ENCODE assay signal across 15 cellular contexts in genomic region chr17:74190807-74191206, GRCh38. TPM values are rescaled to one million over a fixed set of nuclear protein-coding genes. Genes with fewer than 3 reads are reported as not detected.
DNase-seq lines count a peak whose midpoint lies in the region; ATAC-seq and TF ChIP-seq lines count a peak whose summit lies in the region.
"Had no signal": no experiment of that assay in that cellular context is flagged by ENCODE, and none has a peak within 500 bp of the region (broad histone marks: within the 10 kb centered on the region; RNA-seq: fewer than 3 reads in every experiment).

No MANE protein-coding gene starts in this region.

- no peak overlapping the region for H2AFZ ChIP-seq in SK-N-SH (ENCODE audit: low read depth)

- TF ChIP-seq RAD21 in SK-N-SH (IDR thresholded peaks at IDR 0.05; ENCODE audit: low read length), result no peak

- H3K27me3 ChIP-seq in SK-N-SH (ENCODE audit: insufficient read depth), result peaks cover 18% of the 10 kb centered on the region

- TF ChIP-seq EP300 in SK-N-SH (IDR thresholded peaks at IDR 0.05; ENCODE audit: borderline replicate concordance in 1 of 2, low read depth in 1 of 2, low read length in 1 of 2), result no peak

- DNase-seq in HCEC 1CT (peak; percentile 15), SK-N-SH (no peak), fibroblast of villous mesenchyme (ENCODE audit: low read depth) (peak; percentile 34), posterior vena cava (ENCODE audit: low spot score) (peak; percentile 55), HFFc6 (no peak)
- no peak for DNase-seq in activated CD4-positive, alpha-beta T cell treated with anti-CD3 and anti-CD28 coated beads for 4 hours
- DNase-seq: activated CD8-positive, alpha-beta memory T cell treated with anti-CD3 and anti-CD28 coated beads, Interleukin-2, amount 10 ng/mL, durations not matched to agents 7 days and 5 days; activated naive CD4-positive, alpha-beta T cell treated with Interleukin-2 at 50 U/mL for 16 hours; effector memory CD4-positive, alpha-beta T cell; heart left ventricle; WERI-Rb-1 had no signal

- H3K27me3 Mint-ChIP-seq in HFFc6 (ENCODE audit: insufficient read depth), result peaks cover 22% of the 10 kb centered on the region

- WGBS in SK-N-SH (ENCODE audit: low lambda C conversion rate), result 27% methylated on average over 5 of the region's 5 CpGs

- H3K27ac ChIP-seq in SK-N-SH (ENCODE audit: low read depth in 2 of 2, low read length in 1 of 2), result no peak overlapping the region
- H3K27ac ChIP-seq: brain microvascular endothelial cell, heart left ventricle, WERI-Rb-1 had no signal

- POLR2A ChIA-PET in SK-N-SH (lab: Yijun Ruan, JAX), result no interaction called here

- intact Hi-C loops in posterior vena cava (cut with DNase I), result no loop called here

- ATAC-seq in HG03135 (IDR thresholded peaks at IDR 0.05; ENCODE audit: unreplicated experiment), result no peak

- no peak overlapping the region for H3K4me3 Mint-ChIP-seq in HFFc6
- H3K4me3 Mint-ChIP-seq: activated CD8-positive, alpha-beta memory T cell treated with anti-CD3 and anti-CD28 coated beads, Interleukin-2, amount 10 ng/mL, durations not matched to agents 7 days and 5 days; CD4-positive, alpha-beta memory T cell had no signal

- H3F3A ChIP-seq in SK-N-SH (replicated peaks; ENCODE audit: insufficient read depth), result no peaks in the 10 kb centered on the region

- no peaks in the 10 kb centered on the region for H3K36me3 Mint-ChIP-seq in HFFc6 (ENCODE audit: low read depth)
- H3K36me3 Mint-ChIP-seq: activated CD8-positive, alpha-beta memory T cell treated with anti-CD3 and anti-CD28 coated beads, Interleukin-2, amount 10 ng/mL, durations not matched to agents 7 days and 5 days; CD4-positive, alpha-beta memory T cell had no signal

- H4K20me1 ChIP-seq in SK-N-SH (ENCODE audit: insufficient read depth), result no peaks in the 10 kb centered on the region

- CTCF ChIA-PET in SK-N-SH (lab: Yijun Ruan, JAX), result interaction anchor here (0.9 to 18.5 kb wide), 7 partner anchors 9 to 762 kb away, joined by 3 to 284 read pairs (median 4); partner anchors contain the start of gene RPL38

- no peaks in the 10 kb centered on the region for H3K36me3 ChIP-seq in SK-N-SH (replicated peaks in 1 of 2; ENCODE audit: control insufficient read depth in 1 of 2, insufficient read depth in 2 of 2, low read length in 1 of 2)
- H3K36me3 ChIP-seq: brain microvascular endothelial cell, heart left ventricle, WERI-Rb-1 had no signal

- no peaks in the 10 kb centered on the region for H3K9me3 ChIP-seq in SK-N-SH
- H3K9me3 ChIP-seq: heart left ventricle had no signal

- H3K9me3 Mint-ChIP-seq in HFFc6, result 0 out of 2 replicates have a peak, but pooled peaks cover 3% of the 10 kb centered on the region

- H3K9me2 ChIP-seq in SK-N-SH, result no peaks in the 10 kb centered on the region

- H3K9ac ChIP-seq in SK-N-SH, result no peak overlapping the region

- TF ChIP-seq CTCF in SK-N-SH (IDR thresholded peaks at IDR 0.05) (no peak), fibroblast of villous mesenchyme (IDR thresholded peaks at IDR 0.05; ENCODE audit: insufficient read depth, low read depth, low read length) (no peak), HFFc6 (IDR thresholded peaks at IDR 0.05) (no peak)

- no peak overlapping the region for H3K4me3 ChIP-seq in SK-N-SH (ENCODE audit: low read depth in 2 of 2, low read length in 1 of 2)
- no peak overlapping the region for H3K4me3 ChIP-seq in fibroblast of villous mesenchyme (ENCODE audit: low read depth, low read length)
- H3K4me3 ChIP-seq: heart left ventricle, lung had no signal

- H3K4me2 ChIP-seq in SK-N-SH, result no peak overlapping the region

- no peaks in the 10 kb centered on the region for H3K4me1 Mint-ChIP-seq in HFFc6 (ENCODE audit: low read depth)

- H3K4me1 ChIP-seq in SK-N-SH (ENCODE audit: control insufficient read depth in 1 of 2, insufficient read depth in 2 of 2, low read depth in 1 of 2, low read length in 1 of 2), result peaks cover 0 to 9% of the 10 kb centered on the region in 2 experiments; a peak in 1 of 4 replicates

- no peak overlapping the region for H3K27ac Mint-ChIP-seq in HFFc6
- H3K27ac Mint-ChIP-seq: activated CD8-positive, alpha-beta memory T cell treated with anti-CD3 and anti-CD28 coated beads, Interleukin-2, amount 10 ng/mL, durations not matched to agents 7 days and 5 days had no signal

- no peaks in the 10 kb centered on the region for H3K79me2 ChIP-seq in SK-N-SH (ENCODE audit: insufficient read depth)

TF ChIP-seq in SK-N-SH, 30 proteins besides CTCF, POLR2A, EP300 and RAD21:
- TF ChIP-seq REST (IDR thresholded peaks at IDR 0.05; ENCODE audit: low read depth, low read length), result peak; percentile 95
- TF ChIP-seq GATA2 (CRISPR knock-in tag; IDR thresholded peaks at IDR 0.05), result no peak

RNA-seq across cellular contexts. Expression of gene RPL38, which starts 12.7 kb away (rescaled TPM):
- polyA plus RNA-seq in SK-N-SH (2012; rRNA removed), result 816 and 4,154 TPM in 2 replicates
- 2,004 and 5,521 TPM in 2 replicates for polyA plus RNA-seq in SK-N-SH (2012; cell fraction: cytosol; rRNA removed)
- 1,163 and 1,372 TPM in 2 replicates for polyA plus RNA-seq in SK-N-SH (2012; cell fraction: nucleus; rRNA removed)
- total RNA-seq in fibroblast of villous mesenchyme, result 649 and 860 TPM in 2 replicates
- 100 to 1,000 TPM; 560 to 702 TPM for total RNA-seq in posterior vena cava
- 100 to 1,000 TPM; 660 to 867 (median 812) TPM for total RNA-seq in HFFc6 (2021; fragmentation: NEBNext Ultra II Directional; extraction: Animal tissue kit (Norgen Biotek cat#: 25700))

RNA-seq across cellular contexts. Expression of gene TTYH2, which starts 22.6 kb away (rescaled TPM):
- 16.1 and 17.0 TPM in 2 replicates for polyA plus RNA-seq in SK-N-SH (2012; rRNA removed)
- 4.9 and 7.7 TPM in 2 replicates for polyA plus RNA-seq in SK-N-SH (2012; cell fraction: cytosol; rRNA removed)
- 24.7 and 28.8 TPM in 2 replicates for polyA plus RNA-seq in SK-N-SH (2012; cell fraction: nucleus; rRNA removed)
- 1.3 TPM in 2 replicates for total RNA-seq in fibroblast of villous mesenchyme
- 1 to 10 TPM; 3.2 to 5.5 TPM for total RNA-seq in posterior vena cava
- 1 to 10 TPM; 1.2 to 2.7 (median 1.9) TPM for total RNA-seq in HFFc6 (2021; fragmentation: NEBNext Ultra II Directional; extraction: Animal tissue kit (Norgen Biotek cat#: 25700))

Comparison
In these comparisons a context has a peak if more than half of its experiments do, and no peak if none do; other contexts are left out.
1. DNase-seq: peak in HCEC 1CT (single experiment), fibroblast of villous mesenchyme (single experiment) and posterior vena cava (single experiment); none in SK-N-SH (single experiment), HFFc6 (single experiment) and activated CD4-positive, alpha-beta T cell treated with anti-CD3 and anti-CD28 coated beads for 4 hours (0 of 2).